ENCODE assay signal across 34 cellular contexts in the genomic region with DNA sequence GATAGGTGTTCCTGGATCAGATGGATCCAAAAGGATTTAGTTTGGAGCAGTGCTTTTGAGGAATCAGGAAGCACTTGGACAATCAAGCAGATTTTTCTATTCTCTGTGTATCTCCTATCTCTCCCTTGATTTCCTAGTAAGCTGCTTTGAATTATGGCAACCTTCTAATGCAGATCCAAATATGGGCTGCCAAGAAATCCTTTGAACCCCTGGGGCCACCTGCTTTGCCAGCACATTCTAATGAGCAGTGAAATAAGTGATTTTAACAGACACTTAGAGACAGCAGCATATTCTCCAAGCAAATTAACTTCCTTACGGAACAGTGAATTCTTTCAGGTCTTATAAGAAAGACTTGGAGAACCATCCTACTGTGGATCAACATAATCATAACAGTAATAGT.
"Had no signal": no experiment of that assay in that cellular context is flagged by ENCODE, and none has a peak within 500 bp of the region (broad histone marks: within the 10 kb centered on the region; RNA-seq: fewer than 3 reads in every experiment).

No MANE protein-coding gene starts in this region.

- FAIRE-seq: bronchial epithelial cell had no signal

- H3K9me3 Mint-ChIP-seq: activated B cell treated with CpG ODN at 0.5 μM for 24 hours; activated CD4-positive, alpha-beta T cell treated with anti-CD3 and anti-CD28 coated beads, Interleukin-2, amount 10 ng/mL, durations not matched to agents 24 days and 14 days; activated CD8-positive, alpha-beta T cell treated with anti-CD3 and anti-CD28 coated beads for 36 hours; activated naive CD4-positive, alpha-beta T cell treated with anti-CD3 and anti-CD28 coated beads, Interleukin-2, amount 10 ng/mL, durations not matched to agents 7 days and 5 days; central memory CD8-positive, alpha-beta T cell; T-helper 1 cell treated with Interleukin-12 subunit alpha and Interleukin-12 subunit beta and Interleukin-4 antibody, amounts not matched to agents 30 μg/mL and 1 μg/mL, for 36 hours; T-helper 2 cell treated with Interferon-gamma antibody and Interleukin-4, amounts not matched to agents 5 μg/mL and 100 μg/mL, for 36 hours had no signal

- ATAC-seq: activated CD8-positive, alpha-beta T cell treated with anti-CD3 and anti-CD28 coated beads for 36 hours; activated naive CD8-positive, alpha-beta T cell treated with anti-CD3 and anti-CD28 coated beads, Interleukin-2, amount 50 U/mL, for 24 hours; activated T-cell treated with anti-CD3 and anti-CD28 coated beads, Interleukin-2, amount 50 U/mL, for 4 hours had no signal

- H3K27me3 ChIP-seq: ascending aorta, cardiac muscle cell, colonic mucosa had no signal

- H3K4me1 Mint-ChIP-seq: activated CD4-positive, alpha-beta T cell treated with anti-CD3 and anti-CD28 coated beads, Interleukin-2, amount 10 ng/mL, durations not matched to agents 24 days and 14 days; activated naive CD4-positive, alpha-beta T cell treated with anti-CD3 and anti-CD28 coated beads, Interleukin-2, amount 10 ng/mL, durations not matched to agents 7 days and 5 days; brain had no signal

- H3K4me1 ChIP-seq: ascending aorta, colonic mucosa had no signal

- H3K27ac Mint-ChIP-seq: activated CD4-positive, alpha-beta memory T cell treated with anti-CD3 and anti-CD28 coated beads for 36 hours; activated CD4-positive, alpha-beta T cell treated with anti-CD3 and anti-CD28 coated beads, Interleukin-2, amount 10 ng/mL, durations not matched to agents 24 days and 14 days; activated CD8-positive, alpha-beta T cell treated with anti-CD3 and anti-CD28 coated beads for 36 hours; activated naive CD4-positive, alpha-beta T cell treated with anti-CD3 and anti-CD28 coated beads, Interleukin-2, amount 10 ng/mL, durations not matched to agents 7 days and 5 days; activated naive CD4-positive, alpha-beta T cell treated with anti-CD3 and anti-CD28 coated beads, Interleukin-2, amount 50 U/mL, for 24 hours; activated naive CD8-positive, alpha-beta T cell; activated naive CD8-positive, alpha-beta T cell treated with anti-CD3 and anti-CD28 coated beads, Interleukin-2, amount 10 ng/mL, durations not matched to agents 7 days and 5 days; activated naive CD8-positive, alpha-beta T cell treated with anti-CD3 and anti-CD28 coated beads, Interleukin-2, amount 50 U/mL, for 24 hours; activated T-helper 2 cell treated with anti-CD3 and anti-CD28 coated beads, Interferon-gamma antibody, Interleukin-2, Interleukin-4, amounts not matched to agents 10 μg/mL and 5 μg/mL and 100 μg/mL, durations not matched to agents 14 hours and 24 hours and 36 hours; brain; T-helper 1 cell treated with Interleukin-12 subunit alpha and Interleukin-12 subunit beta and Interleukin-4 antibody, amounts not matched to agents 30 μg/mL and 1 μg/mL, for 36 hours; T-helper 2 cell treated with Interferon-gamma antibody and Interleukin-4, amounts not matched to agents 5 μg/mL and 100 μg/mL, for 36 hours had no signal

- H3K4me3 Mint-ChIP-seq: activated B cell treated with CpG ODN at 0.5 μM for 24 hours; activated CD4-positive, alpha-beta memory T cell treated with anti-CD3 and anti-CD28 coated beads for 36 hours; activated CD4-positive, alpha-beta T cell treated with anti-CD3 and anti-CD28 coated beads, Interleukin-2, amount 10 ng/mL, durations not matched to agents 24 days and 14 days; activated CD8-positive, alpha-beta T cell treated with anti-CD3 and anti-CD28 coated beads for 36 hours; activated naive CD4-positive, alpha-beta T cell treated with anti-CD3 and anti-CD28 coated beads, Interleukin-2, amount 10 ng/mL, durations not matched to agents 7 days and 5 days; activated naive CD4-positive, alpha-beta T cell treated with anti-CD3 and anti-CD28 coated beads, Interleukin-2, amount 50 U/mL, for 24 hours; activated naive CD8-positive, alpha-beta T cell; activated naive CD8-positive, alpha-beta T cell treated with anti-CD3 and anti-CD28 coated beads, Interleukin-2, amount 10 ng/mL, durations not matched to agents 7 days and 5 days; activated naive CD8-positive, alpha-beta T cell treated with anti-CD3 and anti-CD28 coated beads, Interleukin-2, amount 50 U/mL, for 24 hours; activated T-cell treated with anti-CD3 and anti-CD28 coated beads, Interleukin-2, amount 50 U/mL, for 4 hours; brain; central memory CD8-positive, alpha-beta T cell; T-helper 1 cell treated with Interleukin-12 subunit alpha and Interleukin-12 subunit beta and Interleukin-4 antibody, amounts not matched to agents 30 μg/mL and 1 μg/mL, for 36 hours; T-helper 2 cell treated with Interferon-gamma antibody and Interleukin-4, amounts not matched to agents 5 μg/mL and 100 μg/mL, for 36 hours had no signal

- H3K27ac ChIP-seq: ascending aorta, cardiac muscle cell, colonic mucosa, VCaP had no signal

- H3K4me3 ChIP-seq: ascending aorta, cardiac muscle cell, colonic mucosa had no signal

- H3K36me3 Mint-ChIP-seq: activated CD4-positive, alpha-beta memory T cell treated with anti-CD3 and anti-CD28 coated beads for 36 hours; activated naive CD4-positive, alpha-beta T cell treated with anti-CD3 and anti-CD28 coated beads, Interleukin-2, amount 10 ng/mL, durations not matched to agents 7 days and 5 days; brain had no signal

- H3K9me3 ChIP-seq: ascending aorta, colonic mucosa had no signal

- H3K36me3 ChIP-seq: ascending aorta, cardiac muscle cell, colonic mucosa had no signal

- DNase-seq: activated B cell treated with CpG ODN at 0.5 μM for 24 hours; activated CD4-positive, alpha-beta memory T cell treated with anti-CD3 and anti-CD28 coated beads for 36 hours; activated CD4-positive, alpha-beta T cell treated with anti-CD3 and anti-CD28 coated beads for 4 hours; activated CD4-positive, alpha-beta T cell treated with anti-CD3 and anti-CD28 coated beads, Interleukin-2, amount 10 ng/mL, durations not matched to agents 24 days and 14 days; activated CD4-positive, alpha-beta T cell treated with anti-CD3 and anti-CD28 coated beads, Interleukin-2, amount 50 U/mL, for 1 hour; activated CD4-positive, alpha-beta T cell treated with anti-CD3 and anti-CD28 coated beads, Interleukin-2, amount 50 U/mL, for 4 hours; activated CD4-positive, CD25-positive, alpha-beta regulatory T cell treated with anti-CD3 and anti-CD28 coated beads, Interleukin-2, amount 50 U/mL, for 72 hours; activated CD8-positive, alpha-beta memory T cell treated with anti-CD3 and anti-CD28 coated beads, Interleukin-2, amount 50 U/mL, for 4 hours; activated CD8-positive, alpha-beta T cell treated with anti-CD3 and anti-CD28 coated beads for 36 hours; activated effector memory CD4-positive, alpha-beta T cell treated with Interleukin-2 at 50 U/mL for 16 hours; activated gamma-delta T cell; activated naive CD4-positive, alpha-beta T cell treated with anti-CD3 and anti-CD28 coated beads, Interleukin-2, amount 10 ng/mL, durations not matched to agents 7 days and 5 days; activated naive CD4-positive, alpha-beta T cell treated with Interleukin-2 at 50 U/mL for 16 hours; activated naive CD8-positive, alpha-beta T cell treated with anti-CD3 and anti-CD28 coated beads, Interleukin-2, amount 10 ng/mL, durations not matched to agents 7 days and 5 days; activated naive CD8-positive, alpha-beta T cell treated with anti-CD3 and anti-CD28 coated beads, Interleukin-2, amount 50 U/mL, for 24 hours; activated T-cell treated with anti-CD3 and anti-CD28 coated beads for 4 hours; activated T-cell treated with anti-CD3 and anti-CD28 coated beads, Interleukin-2, amount 50 U/mL, for 1 hour; activated T-cell treated with anti-CD3 and anti-CD28 coated beads, Interleukin-2, amount 50 U/mL, for 4 hours; amygdala; anterior cingulate cortex; colonic mucosa; T-helper 2 cell; T-helper 9 cell had no signal

- H3K27me3 Mint-ChIP-seq: activated B cell treated with CpG ODN at 0.5 μM for 24 hours; activated CD4-positive, alpha-beta memory T cell treated with anti-CD3 and anti-CD28 coated beads for 36 hours; activated CD4-positive, alpha-beta T cell treated with anti-CD3 and anti-CD28 coated beads, Interleukin-2, amount 10 ng/mL, durations not matched to agents 24 days and 14 days; activated CD8-positive, alpha-beta T cell treated with anti-CD3 and anti-CD28 coated beads for 36 hours; activated naive CD4-positive, alpha-beta T cell treated with anti-CD3 and anti-CD28 coated beads, Interleukin-2, amount 10 ng/mL, durations not matched to agents 7 days and 5 days; activated naive CD4-positive, alpha-beta T cell treated with anti-CD3 and anti-CD28 coated beads, Interleukin-2, amount 50 U/mL, for 24 hours; activated naive CD8-positive, alpha-beta T cell; activated naive CD8-positive, alpha-beta T cell treated with anti-CD3 and anti-CD28 coated beads, Interleukin-2, amount 10 ng/mL, durations not matched to agents 7 days and 5 days; activated naive CD8-positive, alpha-beta T cell treated with anti-CD3 and anti-CD28 coated beads, Interleukin-2, amount 50 U/mL, for 24 hours; brain; central memory CD8-positive, alpha-beta T cell had no signal
